8 cellular contexts compared by ENCODE assay signal in genomic region chr1:30823969-30824735, GRCh38.
DNase-seq lines count a peak whose midpoint lies in the region; ATAC-seq, FAIRE-seq and TF ChIP-seq lines count a peak whose summit lies in the region.

No MANE protein-coding gene starts in this region.

- no peaks in the 10 kb centered on the region for H3K36me3 ChIP-seq in keratinocyte (ENCODE audit: control insufficient read depth in 2 of 2, extremely low read depth in 1 of 2, insufficient read depth in 2 of 2, low read length in 2 of 2)

- FAIRE-seq in GM19239 (lab: Jason Lieb, UNC) (peak; percentile 80), keratinocyte (lab: Jason Lieb, UNC) (peak; percentile 86)

- peak overlapping the region; percentile 53 for H3K9ac ChIP-seq in keratinocyte (ENCODE audit: control insufficient read depth, extremely low read depth, insufficient read depth, low read length)

- peak; percentile 100 for DNase-seq in AG08395 (ENCODE audit: low spot score)
- peak; percentile 87 for DNase-seq in GM19239 (ENCODE audit: insufficient read length, low spot score)
- DNase-seq in NCI-H510A (lab: John Stamatoyannopoulos, UW) = peak; percentile 79
- DNase-seq in activated CD4-positive, alpha-beta T cell treated with anti-CD3 and anti-CD28 coated beads for 24 hours (ENCODE audit: low read depth in 2 of 2) = peak; percentile 17 to 46
- DNase-seq in chondrocyte (ENCODE audit: low spot score) = peak; percentile 98
- peak; percentile 92 for DNase-seq in keratinocyte (ENCODE audit: low read depth, low spot score)
- peak; percentile 46 for DNase-seq in stimulated activated CD4-positive, alpha-beta T cell treated with anti-CD3 and anti-CD28 coated beads, Interleukin-12 subunit alpha, Interleukin-12 subunit beta, amount 100 ng/mL, for 4 hours

- no peaks in the 10 kb centered on the region for H3K9me3 Mint-ChIP-seq in chondrocyte (ENCODE audit: low read depth)

- no peaks in the 10 kb centered on the region for H3K9me3 ChIP-seq in keratinocyte (ENCODE audit: control insufficient read depth, low read depth, low read length)

- H4K20me1 ChIP-seq in keratinocyte (ENCODE audit: control insufficient read depth, extremely low read depth, insufficient read depth, low read length) = peaks cover 6% of the 10 kb centered on the region

- peak overlapping the region; percentile 35 to 57 (median 41) for H3K4me3 ChIP-seq in keratinocyte (ENCODE audit: control insufficient read depth in 2 of 3, extremely low read depth in 1 of 3, insufficient read depth in 2 of 3, low read depth in 1 of 3, low read length in 3 of 3)

- H3K4me2 ChIP-seq in keratinocyte (ENCODE audit: control insufficient read depth, extremely low read depth, insufficient read depth, low read depth, low read length) = peak overlapping the region; percentile 79

- H3K9me1 ChIP-seq in keratinocyte (ENCODE audit: control insufficient read depth, extremely low read depth, insufficient read depth, low read length) = no peaks in the 10 kb centered on the region

- ATAC-seq in HG03432 (IDR thresholded peaks at IDR 0.05; ENCODE audit: unreplicated experiment) = peak; percentile 95

- H3K27ac ChIP-seq in keratinocyte (ENCODE audit: control insufficient read depth, insufficient read depth, low read length) = peak overlapping the region; percentile 32

- peak overlapping the region; percentile 83 for H2AFZ ChIP-seq in keratinocyte (ENCODE audit: control insufficient read depth, low read length)

- H3K4me1 Mint-ChIP-seq in chondrocyte (ENCODE audit: low read depth) = peaks cover 29% of the 10 kb centered on the region

- peaks cover 11% of the 10 kb centered on the region for H3K27me3 Mint-ChIP-seq in chondrocyte (ENCODE audit: low read depth)

- dilution Hi-C loops in keratinocyte (cut with MboI; ENCODE audit: extremely low pct_ligation_motif_present, low sequenced_read_pairs) = loop anchor here (25.0 kb wide), 1 partner anchor 88 kb away; the partner anchor contains the start of gene SDC3

- H3K27me3 ChIP-seq in keratinocyte (ENCODE audit: control insufficient read depth, extremely low read depth, insufficient read depth, low read length) = peaks cover 51% of the 10 kb centered on the region

- no peaks in the 10 kb centered on the region for H3K79me2 ChIP-seq in keratinocyte (ENCODE audit: control insufficient read depth, insufficient read depth, low read length)

- H3K4me3 Mint-ChIP-seq in chondrocyte (ENCODE audit: unreplicated experiment) = peak overlapping the region; percentile 90

- peaks cover 15% of the 10 kb centered on the region for H3K4me1 ChIP-seq in keratinocyte (ENCODE audit: control insufficient read depth, extremely low read depth, insufficient read depth, low read length)

- peak overlapping the region; percentile 100 for H3K27ac Mint-ChIP-seq in chondrocyte (ENCODE audit: unreplicated experiment)

- TF ChIP-seq CTCF in chondrocyte (IDR thresholded peaks at IDR 0.05) (peak; percentile 37), keratinocyte (optimal IDR thresholded peaks at IDR 0.05 in 1 of 3, IDR thresholded peaks at IDR 0.05 in 1 of 3, conservative IDR thresholded peaks at IDR 0.05 in 1 of 3; ENCODE audit: extremely low read depth in 1 of 3, insufficient read depth in 2 of 3, low read length in 3 of 3) (no peak)

- no peaks in the 10 kb centered on the region for H3K36me3 Mint-ChIP-seq in chondrocyte (ENCODE audit: low read depth)

Comparison
In these comparisons a context has a peak if more than half of its experiments do, and no peak if none do; other contexts are left out.
1. Peak in every context shown above with its lines: DNase-seq, ATAC-seq, H3K4me3 ChIP-seq and H3K27ac ChIP-seq.
2. DNase-seq: peak in every context shown above with its lines; median percentile 100 in AG08395; 98 in chondrocyte; 92 in keratinocyte; 87 in GM19239; 79 in NCI-H510A; 46 in stimulated activated CD4-positive, alpha-beta T cell treated with anti-CD3 and anti-CD28 coated beads, Interleukin-12 subunit alpha, Interleukin-12 subunit beta, amount 100 ng/mL, for 4 hours; 32 in activated CD4-positive, alpha-beta T cell treated with anti-CD3 and anti-CD28 coated beads for 24 hours.